Comparison of ENCODE assay signal across 8 cellular contexts in the genomic region with DNA sequence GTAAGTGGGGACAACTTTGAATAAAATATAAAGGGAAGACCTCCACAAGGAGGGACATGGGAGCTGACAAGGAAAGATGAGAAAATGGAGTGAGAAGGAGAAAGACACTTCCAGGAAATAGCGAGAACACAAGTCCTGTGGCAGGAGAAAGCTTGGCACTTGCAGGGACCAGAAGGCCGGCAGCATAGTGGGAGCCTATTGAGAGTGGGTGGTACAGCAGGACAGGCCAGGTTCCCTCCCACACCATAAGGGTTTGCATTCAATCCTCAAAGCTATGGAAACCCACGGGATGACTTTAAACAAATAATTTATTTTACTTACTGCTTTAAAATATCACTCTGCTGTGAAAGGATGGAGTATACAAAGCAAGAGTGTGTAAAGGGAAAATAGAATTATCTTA.
"Had no signal": no experiment of that assay in that cellular context is flagged by ENCODE, and none has a peak within 500 bp of the region (broad histone marks: within the 10 kb centered on the region; RNA-seq: fewer than 3 reads in every experiment).

No MANE protein-coding gene starts in this region.

- ATAC-seq: HepG2, K562 had no signal

- H3K9ac ChIP-seq: KMS-11 had no signal

- H3K4me2 ChIP-seq: KMS-11 had no signal

- H3K27ac Mint-ChIP-seq: IgD-negative memory B cell had no signal

- H3K27ac ChIP-seq: HL-60, KMS-11 had no signal

- H3K27me3 Mint-ChIP-seq: IgD-negative memory B cell had no signal

- H3K36me3 Mint-ChIP-seq: IgD-negative memory B cell had no signal

- H3K4me1 Mint-ChIP-seq: IgD-negative memory B cell had no signal

- DNase-seq: Kasumi-1, KBM-7, KG1 had no signal

- H3K4me3 Mint-ChIP-seq: IgD-negative memory B cell had no signal

- H3K4me3 ChIP-seq: K562 had no signal
